8 cellular contexts compared by ENCODE assay signal in genomic region chr2:233059797-233060499, GRCh38. TPM values are rescaled to one million over a fixed set of nuclear protein-coding genes. Genes with fewer than 3 reads are reported as not detected.
DNase-seq lines count a peak whose midpoint lies in the region; ATAC-seq and TF ChIP-seq lines count a peak whose summit lies in the region.

TSS of gene INPP5D (plus strand) at chr2:233060342. CDS start at chr2:233060479, 137 bp downstream.

- peak within 1 kb of the TSS; percentile 10 for H3K4me3 ChIP-seq in lower leg skin (ENCODE audit: low read depth, poor library complexity, severe bottlenecking)

- DNase-seq in activated naive CD4-positive, alpha-beta T cell treated with Interleukin-2 at 50 U/mL for 16 hours: peak; percentile 74
- peak in 1 of 2 donors; percentile 88 for DNase-seq in lower leg skin (ENCODE audit: low spot score in 2 of 2)
- DNase-seq in stimulated activated CD8-positive, alpha-beta memory T cell treated with anti-CD3 and anti-CD28 coated beads, Interleukin-7, amount 100 ng/mL, for 4 hours (ENCODE audit: low read depth in 2 of 2): peak; percentile 62 to 63
- no peak for DNase-seq in NCI-H82 treated with DMSO at 0.1 percent for 48 hours (lab: John Stamatoyannopoulos, UW; ENCODE audit: unreplicated experiment)
- no peak for DNase-seq in NCI-H2081 (lab: John Stamatoyannopoulos, UW)

- ATAC-seq in GM18499 (IDR thresholded peaks at IDR 0.05; ENCODE audit: insufficient read depth, unreplicated experiment) (peak; percentile 33), HG02870 (IDR thresholded peaks at IDR 0.05; ENCODE audit: unreplicated experiment) (peak; percentile 34)

- 66 to 68% methylated on average over 19 to 26 of the region's 26 CpGs for WGBS in lower leg skin, 2 donors

- intact Hi-C loops in lower leg skin (cut with DNase I; ENCODE audit: low total_unique reads): no loop called here

- no peak for TF ChIP-seq CTCF in lower leg skin (IDR thresholded peaks at IDR 0.05)

- TF ChIP-seq POLR2A in Raji (IDR thresholded peaks at IDR 0.05; ENCODE audit: insufficient read depth, low read depth, low read length) (peak; percentile 92), lower leg skin (IDR thresholded peaks at IDR 0.05) (no peak)

RNA-seq across cellular contexts. Expression of gene INPP5D, which starts in this region (rescaled TPM):
- total RNA-seq in lower leg skin: 10 to 100 TPM in 3 of 4 donors, 1 to 10 TPM in 1; 8.6 to 15.0 (median 13.0) TPM

Comparison
In these comparisons a context has a peak if more than half of its experiments do, and no peak if none do; other contexts are left out.
1. DNase-seq: peak in activated naive CD4-positive, alpha-beta T cell treated with Interleukin-2 at 50 U/mL for 16 hours (single experiment) and stimulated activated CD8-positive, alpha-beta memory T cell treated with anti-CD3 and anti-CD28 coated beads, Interleukin-7, amount 100 ng/mL, for 4 hours (2 of 2); none in NCI-H82 treated with DMSO at 0.1 percent for 48 hours (single experiment) and NCI-H2081 (0 of 2).